In the genomic region with DNA sequence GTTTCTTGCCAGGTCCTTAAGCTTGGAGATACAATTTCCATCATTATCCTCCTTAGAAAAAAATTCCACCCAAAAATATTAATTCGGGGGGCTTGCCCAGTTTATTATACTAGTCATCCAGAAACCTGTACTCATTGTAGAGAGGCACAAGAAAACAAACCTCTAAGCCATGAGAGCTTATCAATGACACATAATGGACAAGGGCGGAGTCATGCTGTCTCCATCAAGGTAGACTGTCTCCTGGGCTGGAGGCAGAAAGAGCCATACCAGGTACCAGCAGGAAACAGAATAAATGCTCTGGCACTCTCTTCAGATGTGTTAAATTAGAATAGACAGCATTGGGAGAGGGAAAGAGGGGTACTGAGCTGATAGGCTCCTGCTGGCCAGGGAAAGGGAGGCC, we compare ENCODE assay signal across 12 cellular contexts.
DNase-seq lines count a peak whose midpoint lies in the region; ATAC-seq and TF ChIP-seq lines count a peak whose summit lies in the region.
"Had no signal": no experiment of that assay in that cellular context is flagged by ENCODE, and none has a peak within 500 bp of the region (broad histone marks: within the 10 kb centered on the region; RNA-seq: fewer than 3 reads in every experiment).

No MANE protein-coding gene starts in this region.

- no peaks in the 10 kb centered on the region for H3K9me3 ChIP-seq in OCI-LY1 (ENCODE audit: low read length)
- H3K9me3 ChIP-seq in body of pancreas = no peaks in the 10 kb centered on the region
- H3K9me3 ChIP-seq in osteoblast (ENCODE audit: low read depth, low read length) = no peaks in the 10 kb centered on the region
- H3K9me3 ChIP-seq: thoracic aorta had no signal

- H4K20me1 ChIP-seq in OCI-LY1 (ENCODE audit: insufficient read depth, low read length) (no peaks in the 10 kb centered on the region), osteoblast (ENCODE audit: insufficient read depth, low read length) (no peaks in the 10 kb centered on the region)

- peaks cover 78% of the 10 kb centered on the region for H3K4me1 ChIP-seq in OCI-LY1 (ENCODE audit: insufficient read depth, low read length, severe bottlenecking)
- H3K4me1 ChIP-seq in body of pancreas = peaks cover 27% of the 10 kb centered on the region
- peaks cover 63% of the 10 kb centered on the region for H3K4me1 ChIP-seq in osteoblast (ENCODE audit: insufficient read depth, low read length)

- BruUV-seq in Calu3 (replicated peaks; lab: Mats Ljungman, UMichigan) = no TSS peak

- DNase-seq in Calu3 (no peak), body of pancreas (no peak), osteoblast (ENCODE audit: insufficient read length, low spot score, missing footprints) (no peak), NCI-H2196 (lab: John Stamatoyannopoulos, UW; ENCODE audit: unreplicated experiment) (no peak), germinal center (ENCODE audit: low spot score) (no peak)
- DNase-seq in stimulated activated CD4-positive, alpha-beta T cell treated with anti-CD3 and anti-CD28 coated beads, Interleukin-4, amount 100 ng/mL, for 24 hours = no peak
- DNase-seq: COR-L47, NCI-H2171 treated with DMSO at 0.1 percent for 48 hours, T1000 had no signal

- ATAC-seq in body of pancreas (no peak), GM18519 (IDR thresholded peaks at IDR 0.05; ENCODE audit: low FRiP score, unreplicated experiment) (no peak)

- 80 to 83% methylated on average over 2 of the region's 2 CpGs for WGBS in body of pancreas, 2 donors

- no peaks in the 10 kb centered on the region for H3K27me3 Mint-ChIP-seq in Calu3 (ENCODE audit: unreplicated experiment)

- no peaks in the 10 kb centered on the region for H3K9me2 ChIP-seq in OCI-LY1 (ENCODE audit: low read depth, low read length)

- no peak overlapping the region for H3K9ac ChIP-seq in OCI-LY1 (ENCODE audit: low read length)

- H3K4me2 ChIP-seq in OCI-LY1 (ENCODE audit: low read length) (no peak overlapping the region), osteoblast (ENCODE audit: insufficient read depth, low read length) (peak overlapping the region; percentile 17)

- CTCF ChIA-PET in Calu3 (lab: Charles Lee) = interaction anchor here (0.5 to 3.0 kb wide), 9 partner anchors 14 to 984 kb away, joined by 3 to 21 read pairs (median 4); partner anchors contain the start of gene OSBPL3

- H3K79me2 ChIP-seq in OCI-LY1 (ENCODE audit: insufficient read depth, low read length) (no peaks in the 10 kb centered on the region), osteoblast (ENCODE audit: insufficient read depth, low read length) (no peaks in the 10 kb centered on the region)

- no peak for TF ChIP-seq POLR2A in body of pancreas (IDR thresholded peaks at IDR 0.05)

- peaks cover 75% of the 10 kb centered on the region for H3K4me1 Mint-ChIP-seq in Calu3 (ENCODE audit: low read depth, unreplicated experiment)

- intact Hi-C loops in Calu3 (cut with micrococcal nuclease; ENCODE audit: unreplicated experiment) = no loop called here
- intact Hi-C loops in body of pancreas (cut with DNase I) = no loop called here

- peak overlapping the region; percentile 41 for H3K4me3 Mint-ChIP-seq in Calu3 (ENCODE audit: low read depth, unreplicated experiment)

- no peaks in the 10 kb centered on the region for H3K27me3 ChIP-seq in OCI-LY1 (ENCODE audit: insufficient read depth, low read length)
- no peaks in the 10 kb centered on the region for H3K27me3 ChIP-seq in body of pancreas
- H3K27me3 ChIP-seq in osteoblast (ENCODE audit: insufficient read depth, low read length) = no peaks in the 10 kb centered on the region

- H3K4me3 ChIP-seq in OCI-LY1 (ENCODE audit: low read depth, low read length, poor library complexity, severe bottlenecking) = no peak overlapping the region
- no peak overlapping the region for H3K4me3 ChIP-seq in body of pancreas
- H3K4me3 ChIP-seq in osteoblast (ENCODE audit: insufficient read depth, low read length) = no peak overlapping the region
- H3K4me3 ChIP-seq: thoracic aorta had no signal

- H3K36me3 ChIP-seq in OCI-LY1 (ENCODE audit: insufficient read depth, low read length) = peaks cover 98% of the 10 kb centered on the region
- no peaks in the 10 kb centered on the region for H3K36me3 ChIP-seq in body of pancreas (replicated peaks in 1 of 2; ENCODE audit: insufficient read depth in 1 of 2, low read depth in 2 of 2)
- peaks cover 9% of the 10 kb centered on the region for H3K36me3 ChIP-seq in osteoblast (ENCODE audit: insufficient read depth, low read length)
- H3K36me3 ChIP-seq: thoracic aorta had no signal

- H3K27ac Mint-ChIP-seq in Calu3 (ENCODE audit: unreplicated experiment) = peak overlapping the region; percentile 88

- H3K36me3 Mint-ChIP-seq in Calu3 (ENCODE audit: insufficient read depth, unreplicated experiment) = peaks cover 55% of the 10 kb centered on the region

- no peaks in the 10 kb centered on the region for H3K9me3 Mint-ChIP-seq in Calu3 (ENCODE audit: low read depth, unreplicated experiment)

- peak overlapping the region; percentile 97 for H3K27ac ChIP-seq in OCI-LY1 (ENCODE audit: low read depth, low read length, poor library complexity, severe bottlenecking)
- H3K27ac ChIP-seq in body of pancreas = peak overlapping the region in 3 of 4 donors; percentile 44 to 72 (median 71)
- H3K27ac ChIP-seq in osteoblast (ENCODE audit: low read depth, low read length) = peak overlapping the region; percentile 50
- H3K27ac ChIP-seq: thoracic aorta had no signal

- H2AFZ ChIP-seq in OCI-LY1 (ENCODE audit: low read length) = no peak overlapping the region
- H2AFZ ChIP-seq in osteoblast (ENCODE audit: low read length) = no peak overlapping the region

- TF ChIP-seq CTCF in Calu3 (IDR thresholded peaks at IDR 0.05; ENCODE audit: unreplicated experiment) (no peak), OCI-LY1 (IDR thresholded peaks at IDR 0.05; ENCODE audit: low read length) (no peak), body of pancreas (IDR thresholded peaks at IDR 0.05) (no peak), osteoblast (IDR thresholded peaks at IDR 0.05; ENCODE audit: extremely low read depth, low read depth, low read length) (no peak)

- H3F3A ChIP-seq in OCI-LY1 (ENCODE audit: insufficient read depth, low read length) = 0 out of 2 replicates have a peak, but pooled peaks cover 5% of the 10 kb centered on the region
